13 cellular contexts compared by ENCODE assay signal in genomic region chr11:102267602-102268001, GRCh38. TPM values are rescaled to one million over a fixed set of nuclear protein-coding genes. Genes with fewer than 3 reads are reported as not detected.
DNase-seq lines count a peak whose midpoint lies in the region; ATAC-seq, FAIRE-seq and TF ChIP-seq lines count a peak whose summit lies in the region.
"Had no signal": no experiment of that assay in that cellular context is flagged by ENCODE, and none has a peak within 500 bp of the region (broad histone marks: within the 10 kb centered on the region; RNA-seq: fewer than 3 reads in every experiment).

No MANE protein-coding gene starts in this region.

- H3K27me3 ChIP-seq in foreskin keratinocyte (no peaks in the 10 kb centered on the region), small intestine (ENCODE audit: control insufficient read depth in 2 of 2, insufficient read depth in 2 of 2, low read length in 2 of 2) (no peaks in the 10 kb centered on the region)

- FAIRE-seq in GM12892 (lab: Jason Lieb, UNC): peak; percentile 33
- no peak for FAIRE-seq in small intestine (lab: Jason Lieb, UNC)
- FAIRE-seq: GM12891 had no signal

- H3K9me3 ChIP-seq in small intestine (ENCODE audit: control insufficient read depth, low read depth): no peaks in the 10 kb centered on the region
- H3K9me3 ChIP-seq: heart left ventricle had no signal

- H3K4me1 ChIP-seq in foreskin keratinocyte: peaks cover 29% of the 10 kb centered on the region
- H3K4me1 ChIP-seq in small intestine (ENCODE audit: control insufficient read depth in 2 of 2, insufficient read depth in 1 of 2, low read depth in 1 of 2, low read length in 1 of 2): peaks cover 3 to 6% of the 10 kb centered on the region in 2 donors

- 11 to 34% (median 16%) methylated on average over 5 of the region's 5 CpGs for WGBS in small intestine, 3 donors

- H3K4me1 Mint-ChIP-seq in T-helper 2 cell treated with Interferon-gamma antibody and Interleukin-4, amounts not matched to agents 5 μg/mL and 100 μg/mL, for 36 hours (ENCODE audit: low read depth): peaks cover 24% of the 10 kb centered on the region

- no peaks in the 10 kb centered on the region for H3K36me3 Mint-ChIP-seq in T-helper 2 cell treated with Interferon-gamma antibody and Interleukin-4, amounts not matched to agents 5 μg/mL and 100 μg/mL, for 36 hours (ENCODE audit: low read depth)

- no peak for TF ChIP-seq POLR2A in GM12892 (IDR thresholded peaks at IDR 0.05; ENCODE audit: low read depth, low read length)

- H3K27ac Mint-ChIP-seq in T-helper 2 cell treated with Interferon-gamma antibody and Interleukin-4, amounts not matched to agents 5 μg/mL and 100 μg/mL, for 36 hours: no peak overlapping the region
- H3K27ac Mint-ChIP-seq: activated CD8-positive, alpha-beta T cell treated with anti-CD3 and anti-CD28 coated beads, Interleukin-2, amount 10 ng/mL, durations not matched to agents 7 days and 5 days had no signal

- ATAC-seq in foreskin keratinocyte (peak; percentile 23), HG03045 (IDR thresholded peaks at IDR 0.05; ENCODE audit: unreplicated experiment) (no peak)

- H3K27ac ChIP-seq in foreskin keratinocyte (peak overlapping the region; percentile 95), small intestine (ENCODE audit: low read depth in 1 of 2, low read length in 1 of 2) (peak overlapping the region; percentile 35 to 73), caudate nucleus (ENCODE audit: low read depth, low read length) (no peak overlapping the region)

- peaks cover 47% of the 10 kb centered on the region for H3K27me3 Mint-ChIP-seq in T-helper 2 cell treated with Interferon-gamma antibody and Interleukin-4, amounts not matched to agents 5 μg/mL and 100 μg/mL, for 36 hours (ENCODE audit: low read depth)

- H3K9me3 Mint-ChIP-seq in T-helper 2 cell treated with Interferon-gamma antibody and Interleukin-4, amounts not matched to agents 5 μg/mL and 100 μg/mL, for 36 hours: no peaks in the 10 kb centered on the region

- DNase-seq in GM12892 (ENCODE audit: insufficient read length) (no peak), foreskin keratinocyte (peak; percentile 67 to 79), small intestine (peak; percentile 77), NCI-H146 treated with DMSO at 0.1 percent for 48 hours (lab: John Stamatoyannopoulos, UW; ENCODE audit: unreplicated experiment) (no peak), NCI-H146 (lab: John Stamatoyannopoulos, UW) (no peak), caudate nucleus (lab: John Stamatoyannopoulos, UW) (no peak)
- DNase-seq in T-helper 2 cell treated with Interferon-gamma antibody and Interleukin-4, amounts not matched to agents 5 μg/mL and 100 μg/mL, for 36 hours (ENCODE audit: low spot score): no peak
- DNase-seq: activated CD8-positive, alpha-beta T cell treated with anti-CD3 and anti-CD28 coated beads, Interleukin-2, amount 10 ng/mL, durations not matched to agents 7 days and 5 days; heart left ventricle; NCI-H1694 treated with DMSO at 0.1 percent for 48 hours; stimulated activated CD4-positive, alpha-beta T cell treated with anti-CD3 and anti-CD28 coated beads, Interleukin-1b, Interleukin-23, amount 100 ng/mL, for 48 hours had no signal

- H3K36me3 ChIP-seq in small intestine (ENCODE audit: control insufficient read depth in 2 of 2, insufficient read depth in 2 of 2, low read length in 2 of 2): no peaks in the 10 kb centered on the region
- H3K36me3 ChIP-seq: heart left ventricle had no signal

- peak overlapping the region in 1 of 2 donors; percentile 14 for H3K4me3 ChIP-seq in small intestine (ENCODE audit: low read depth in 1 of 2, low read length in 2 of 2)

- H3K4me3 Mint-ChIP-seq in T-helper 2 cell treated with Interferon-gamma antibody and Interleukin-4, amounts not matched to agents 5 μg/mL and 100 μg/mL, for 36 hours: peak overlapping the region; percentile 55
- H3K4me3 Mint-ChIP-seq: activated CD8-positive, alpha-beta T cell treated with anti-CD3 and anti-CD28 coated beads, Interleukin-2, amount 10 ng/mL, durations not matched to agents 7 days and 5 days had no signal

- no peak for TF ChIP-seq CTCF in foreskin keratinocyte (conservative IDR thresholded peaks at IDR 0.05)

RNA-seq across cellular contexts. Expression of gene BIRC3, which starts 49.7 kb away (rescaled TPM):
- polyA plus RNA-seq in GM12892 (2012; ENCODE audit: missing spikeins): 109 TPM
- total RNA-seq in foreskin keratinocyte: 6.7 and 10.1 TPM in 2 replicates
- polyA plus RNA-seq in foreskin keratinocyte (2.0 and 2.8 TPM in 2 replicates), small intestine (10 to 100 TPM; 25.6 to 49.0 (median 32.4) TPM)

Comparison
In these comparisons a context has a peak if more than half of its experiments do, and no peak if none do; other contexts are left out.
1. DNase-seq: peak in foreskin keratinocyte (2 of 2) and small intestine (single experiment); none in GM12892 (single experiment), T-helper 2 cell treated with Interferon-gamma antibody and Interleukin-4, amounts not matched to agents 5 μg/mL and 100 μg/mL, for 36 hours (single experiment), NCI-H146 treated with DMSO at 0.1 percent for 48 hours (single experiment), NCI-H146 (single experiment) and caudate nucleus (0 of 61).